8 cellular contexts compared by ENCODE assay signal in the genomic region with DNA sequence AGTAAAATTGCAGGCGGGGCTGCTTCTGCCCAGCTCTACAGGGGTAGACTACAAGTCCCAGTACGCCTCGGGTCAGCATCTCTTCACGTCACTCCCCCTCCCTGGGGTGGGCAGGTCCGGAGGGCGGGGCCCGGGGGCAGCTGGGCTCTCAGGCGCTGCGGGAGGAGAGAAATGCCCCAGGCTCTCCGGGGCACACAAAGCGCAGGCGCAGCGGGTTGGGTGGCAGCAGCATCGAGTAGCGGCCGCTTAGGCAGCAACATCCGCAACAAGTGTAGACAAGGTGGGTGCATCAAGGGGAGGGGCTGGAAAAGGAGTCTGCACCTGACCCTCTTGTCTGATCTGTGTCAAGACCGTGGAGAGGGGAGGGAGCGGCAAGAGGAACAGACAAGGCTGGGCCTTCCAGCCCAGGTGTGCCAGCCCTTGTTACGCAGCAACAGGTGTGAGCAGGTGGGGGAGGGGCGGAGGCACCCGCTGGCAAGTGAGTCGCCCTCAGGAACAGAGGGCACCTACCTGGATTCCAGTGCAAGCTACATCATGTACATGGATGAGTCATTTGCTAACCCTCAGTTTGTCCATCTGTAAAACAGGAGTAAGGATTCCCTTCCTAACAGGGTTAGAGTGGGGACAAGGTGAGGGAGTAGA. TPM values are rescaled to one million over a fixed set of nuclear protein-coding genes. Genes with fewer than 3 reads are reported as not detected.
A peak's percentile ranks its signal among the peaks of the same experiment; 100 is the strongest.
DNase-seq lines count a peak whose midpoint lies in the region; ATAC-seq and TF ChIP-seq lines count a peak whose summit lies in the region.

No MANE protein-coding gene starts in this region.

- H3K27me3 Mint-ChIP-seq in neural progenitor cell (ENCODE audit: insufficient read depth, low read depth): peaks cover 16% of the 10 kb centered on the region

- peak overlapping the region; percentile 54; the same call in 1 of the 2 replicates for H2AFZ ChIP-seq in Karpas-422 (ENCODE audit: low read length)
- no peak overlapping the region for H2AFZ ChIP-seq in neural progenitor cell (replicated peaks)

- intact Hi-C loops in stomach (cut with DNase I; ENCODE audit: low total_unique reads): no loop called here

- no peaks in the 10 kb centered on the region for H3K9me3 Mint-ChIP-seq in neural progenitor cell

- peak overlapping the region; percentile 63 for H3K27ac Mint-ChIP-seq in neural progenitor cell

- H3K4me3 ChIP-seq in Karpas-422 (ENCODE audit: low read length): peak overlapping the region; percentile 60
- no peak overlapping the region for H3K4me3 ChIP-seq in fibroblast of villous mesenchyme (ENCODE audit: low read depth, low read length)
- peak overlapping the region; percentile 29 for H3K4me3 ChIP-seq in neural progenitor cell
- H3K4me3 ChIP-seq in stomach: peak overlapping the region; percentile 37 to 53 (median 42)

- H3K27ac ChIP-seq in C4-2B (peak overlapping the region; percentile 49), Karpas-422 (ENCODE audit: low read length) (no peak overlapping the region), RWPE1 (no peak overlapping the region), neural progenitor cell (no peak overlapping the region), stomach (peak overlapping the region in 3 of 5 donors; percentile 25 to 43 (median 32))

- peaks cover 73% of the 10 kb centered on the region for H3K4me1 Mint-ChIP-seq in neural progenitor cell

- no peaks in the 10 kb centered on the region for H3K9me2 ChIP-seq in Karpas-422 (replicated peaks; ENCODE audit: insufficient read depth, low read length)

- TF ChIP-seq CTCF in C4-2B (conservative IDR thresholded peaks at IDR 0.05) (no peak), RWPE1 (conservative IDR thresholded peaks at IDR 0.05; ENCODE audit: low read depth) (no peak), fibroblast of villous mesenchyme (IDR thresholded peaks at IDR 0.05; ENCODE audit: insufficient read depth, low read depth, low read length) (no peak), neural progenitor cell (IDR thresholded peaks at IDR 0.05) (no peak), stomach (IDR thresholded peaks at IDR 0.05) (no peak)

- peak overlapping the region; percentile 82 for H3K4me3 Mint-ChIP-seq in neural progenitor cell

- peak; percentile 80 for ATAC-seq in GM21423 (IDR thresholded peaks at IDR 0.05; ENCODE audit: unreplicated experiment)

- H3K36me3 ChIP-seq in Karpas-422 (ENCODE audit: insufficient read depth, low read length) (no peaks in the 10 kb centered on the region), neural progenitor cell (no peaks in the 10 kb centered on the region), stomach (no peaks in the 10 kb centered on the region)

- H3K4me1 ChIP-seq in Karpas-422 (ENCODE audit: low read length) (peaks cover 10% of the 10 kb centered on the region), neural progenitor cell (peaks cover 62% of the 10 kb centered on the region), stomach (peaks cover 5 to 37% (median 16%) of the 10 kb centered on the region in 4 donors)

- peaks cover 47% of the 10 kb centered on the region for H3F3A ChIP-seq in neural progenitor cell (ENCODE audit: low read depth)

- no peaks in the 10 kb centered on the region for H3K36me3 Mint-ChIP-seq in neural progenitor cell

- TF ChIP-seq POLR2A in stomach (IDR thresholded peaks at IDR 0.05): no peak

- no peak for TF ChIP-seq EP300 in stomach (IDR thresholded peaks at IDR 0.05)

- H3K79me2 ChIP-seq in Karpas-422 (ENCODE audit: low read length) (no peaks in the 10 kb centered on the region), neural progenitor cell (ENCODE audit: low read depth) (no peaks in the 10 kb centered on the region)

- no peaks in the 10 kb centered on the region for H3K27me3 ChIP-seq in Karpas-422 (ENCODE audit: low read length)
- peaks cover 8% of the 10 kb centered on the region for H3K27me3 ChIP-seq in neural progenitor cell
- peaks cover 0 to 19% (median 0%) of the 10 kb centered on the region in 3 donors for H3K27me3 ChIP-seq in stomach

- peak overlapping the region; percentile 26; the same call in 1 of the 2 replicates for H3K9ac ChIP-seq in Karpas-422 (ENCODE audit: low read length)
- no peak overlapping the region for H3K9ac ChIP-seq in neural progenitor cell

- POLR2A ChIA-PET in RWPE1 (lab: Yijun Ruan, JAX; ENCODE audit: low non-redundant PET): no interaction called here

- CTCF ChIA-PET in RWPE1 (lab: Yijun Ruan, JAX): interaction anchor here (2.1 kb wide), 1 partner anchor 13 kb away, joined by 8 read pairs; no protein-coding TSS in a partner anchor

- H3K9me3 ChIP-seq in Karpas-422 (ENCODE audit: low read length) (no peaks in the 10 kb centered on the region), neural progenitor cell (ENCODE audit: low read depth) (no peaks in the 10 kb centered on the region), stomach (no peaks in the 10 kb centered on the region)

- DNase-seq in Karpas-422 (peak; percentile 96), RWPE1 (ENCODE audit: low spot score) (peak; percentile 79), activated gamma-delta T cell (lab: John Stamatoyannopoulos, UW) (peak; percentile 79), fibroblast of villous mesenchyme (ENCODE audit: low read depth) (peak; percentile 76), neural progenitor cell (ENCODE audit: low spot score) (peak; percentile 95), stomach (peak; percentile 94)

- H4K20me1 ChIP-seq in Karpas-422 (ENCODE audit: insufficient read depth, low read depth, low read length): 0 out of 2 replicates have a peak, but pooled peaks cover 3% of the 10 kb centered on the region
- peaks cover 8% of the 10 kb centered on the region for H4K20me1 ChIP-seq in neural progenitor cell (ENCODE audit: low read depth)

- 5 to 9% (median 8%) methylated on average over 23 of the region's 23 CpGs for WGBS in stomach, 5 donors

- peak overlapping the region; percentile 73 for H3K4me2 ChIP-seq in Karpas-422 (ENCODE audit: low read depth, low read length, poor library complexity, severe bottlenecking)
- peak overlapping the region; percentile 82 for H3K4me2 ChIP-seq in neural progenitor cell

RNA-seq across cellular contexts. Expression of gene PLEKHB1, which starts 1.2 kb away (rescaled TPM):
- total RNA-seq in Karpas-422 (2014; rRNA removed; shearing (Covaris generic); ENCODE audit: low replicate concordance): 3.1 and 6.0 TPM in 2 replicates
- total RNA-seq in fibroblast of villous mesenchyme (under 0.01 TPM in 1 of 2 replicates, not detected in the other), neural progenitor cell (ENCODE audit: low replicate concordance) (8.8 and 31.1 TPM in 2 replicates), stomach (10 to 100 TPM in 3 of 5 donors, 1 to 10 TPM in 1, not detected in 1; 5.3 to 90.1 (median 11.8) TPM)
- polyA plus RNA-seq in stomach: 10 to 100 TPM in 2 of 3 donors, 1 to 10 TPM in 1; 5.9 to 30.8 (median 19.2) TPM

RNA-seq across cellular contexts. Expression of gene FAM168A, which starts 49.7 kb away (rescaled TPM):
- 8.4 and 12.9 TPM in 2 replicates for total RNA-seq in Karpas-422 (2014; rRNA removed; shearing (Covaris generic); ENCODE audit: low replicate concordance)
- total RNA-seq in fibroblast of villous mesenchyme: 22.5 and 23.5 TPM in 2 replicates
- total RNA-seq in neural progenitor cell (ENCODE audit: low replicate concordance): 19.3 and 36.7 TPM in 2 replicates
- total RNA-seq in stomach: 10 to 100 TPM in 3 of 5 donors, 1 to 10 TPM in 2; 4.9 to 25.4 (median 21.5) TPM
- 1 to 10 TPM; 4.3 to 5.5 (median 4.6) TPM for polyA plus RNA-seq in stomach

Comparison
In these comparisons a context has a peak if more than half of its experiments do, and no peak if none do; other contexts are left out.
1. H3K27ac ChIP-seq: peak in C4-2B (single experiment) and stomach (3 of 5); none in Karpas-422 (single experiment), RWPE1 (single experiment) and neural progenitor cell (single experiment).
2. Peak in every context shown above with its lines, with median percentiles within 50 percentile points of each other: DNase-seq.